36 cellular contexts compared by ENCODE assay signal in genomic region chr20:57215426-57215825, GRCh38. TPM values are rescaled to one million over a fixed set of nuclear protein-coding genes. Genes with fewer than 3 reads are reported as not detected.
"Had no signal": no experiment of that assay in that cellular context is flagged by ENCODE, and none has a peak within 500 bp of the region (broad histone marks: within the 10 kb centered on the region; RNA-seq: fewer than 3 reads in every experiment).

No MANE protein-coding gene starts in this region.

- H3K9me3 Mint-ChIP-seq: activated B cell treated with CpG ODN at 0.5 μM for 24 hours; activated CD4-positive, alpha-beta memory T cell treated with anti-CD3 and anti-CD28 coated beads for 36 hours; activated CD4-positive, alpha-beta T cell treated with anti-CD3 and anti-CD28 coated beads, Interleukin-2, amount 10 ng/mL, durations not matched to agents 24 days and 14 days; activated CD8-positive, alpha-beta T cell treated with anti-CD3 and anti-CD28 coated beads for 36 hours; activated naive CD4-positive, alpha-beta T cell treated with anti-CD3 and anti-CD28 coated beads for 36 hours; activated naive CD4-positive, alpha-beta T cell treated with anti-CD3 and anti-CD28 coated beads, Interleukin-2, amount 50 U/mL, for 72 hours; activated naive CD8-positive, alpha-beta T cell treated with anti-CD3 and anti-CD28 coated beads for 36 hours; activated T-cell treated with anti-CD3 and anti-CD28 coated beads, Interleukin-2, amount 50 U/mL, for 4 hours; activated T-cell treated with anti-CD3 and anti-CD28 coated beads, Interleukin-2, amount 50 U/mL, for 72 hours; activated T-helper 1 cell treated with anti-CD3 and anti-CD28 coated beads, Interleukin-12 subunit alpha, Interleukin-12 subunit beta, Interleukin-2, Interleukin-4 antibody, amounts not matched to agents 30 ng/mL and 10 ng/mL and 1 ng/mL, durations not matched to agents 14 hours and 24 hours and 36 hours; activated T-helper 17 cell treated with anti-CD3 and anti-CD28 coated beads, Interleukin-2, amount 50 U/mL, for 72 hours; T-helper 1 cell treated with Interleukin-12 subunit alpha and Interleukin-12 subunit beta and Interleukin-4 antibody, amounts not matched to agents 30 μg/mL and 1 μg/mL, for 36 hours; T-helper 2 cell treated with Interferon-gamma antibody and Interleukin-4, amounts not matched to agents 5 μg/mL and 100 μg/mL, for 36 hours had no signal

- H3K4me1 ChIP-seq: adrenal gland, breast epithelium had no signal

- H3K4me1 Mint-ChIP-seq: activated B cell treated with CpG ODN at 0.5 μM for 24 hours; activated CD4-positive, alpha-beta T cell treated with anti-CD3 and anti-CD28 coated beads, Interleukin-2, amount 10 ng/mL, durations not matched to agents 24 days and 14 days; activated naive CD8-positive, alpha-beta T cell treated with anti-CD3 and anti-CD28 coated beads for 36 hours; activated T-helper 17 cell treated with anti-CD3 and anti-CD28 coated beads, Interleukin-2, amount 50 U/mL, for 72 hours had no signal

- ATAC-seq: activated CD8-positive, alpha-beta T cell treated with anti-CD3 and anti-CD28 coated beads for 36 hours; activated naive CD4-positive, alpha-beta T cell treated with anti-CD3 and anti-CD28 coated beads, Interleukin-2, amount 50 U/mL, for 72 hours; activated T-cell treated with anti-CD3 and anti-CD28 coated beads, Interleukin-2, amount 50 U/mL, for 4 hours; activated T-cell treated with anti-CD3 and anti-CD28 coated beads, Interleukin-2, amount 50 U/mL, for 72 hours; activated T-helper 17 cell treated with anti-CD3 and anti-CD28 coated beads, Interleukin-2, amount 50 U/mL, for 72 hours; body of pancreas had no signal

- H3K4me3 Mint-ChIP-seq: activated B cell treated with CpG ODN at 0.5 μM for 24 hours; activated CD4-positive, alpha-beta memory T cell treated with anti-CD3 and anti-CD28 coated beads for 36 hours; activated CD4-positive, alpha-beta T cell treated with anti-CD3 and anti-CD28 coated beads, Interleukin-2, amount 10 ng/mL, durations not matched to agents 24 days and 14 days; activated CD8-positive, alpha-beta T cell treated with anti-CD3 and anti-CD28 coated beads for 36 hours; activated naive CD4-positive, alpha-beta T cell treated with anti-CD3 and anti-CD28 coated beads for 36 hours; activated naive CD8-positive, alpha-beta T cell treated with anti-CD3 and anti-CD28 coated beads for 36 hours; activated T-cell treated with anti-CD3 and anti-CD28 coated beads, Interleukin-2, amount 50 U/mL, for 4 hours; activated T-cell treated with anti-CD3 and anti-CD28 coated beads, Interleukin-2, amount 50 U/mL, for 72 hours; activated T-helper 1 cell treated with anti-CD3 and anti-CD28 coated beads, Interleukin-12 subunit alpha, Interleukin-12 subunit beta, Interleukin-2, Interleukin-4 antibody, amounts not matched to agents 30 ng/mL and 10 ng/mL and 1 ng/mL, durations not matched to agents 14 hours and 24 hours and 36 hours; activated T-helper 17 cell treated with anti-CD3 and anti-CD28 coated beads, Interleukin-2, amount 50 U/mL, for 72 hours; T-helper 1 cell treated with Interleukin-12 subunit alpha and Interleukin-12 subunit beta and Interleukin-4 antibody, amounts not matched to agents 30 μg/mL and 1 μg/mL, for 36 hours; T-helper 2 cell treated with Interferon-gamma antibody and Interleukin-4, amounts not matched to agents 5 μg/mL and 100 μg/mL, for 36 hours had no signal

- H3K27me3 ChIP-seq: adrenal gland, body of pancreas, breast epithelium had no signal

- H3K36me3 ChIP-seq: adrenal gland, brain microvascular endothelial cell, breast epithelium had no signal

- H3K4me3 ChIP-seq: adrenal gland, body of pancreas, breast epithelium had no signal

- H3K36me3 Mint-ChIP-seq: activated CD4-positive, alpha-beta memory T cell treated with anti-CD3 and anti-CD28 coated beads for 36 hours; activated naive CD4-positive, alpha-beta T cell treated with anti-CD3 and anti-CD28 coated beads, Interleukin-2, amount 50 U/mL, for 72 hours; activated naive CD8-positive, alpha-beta T cell treated with anti-CD3 and anti-CD28 coated beads for 36 hours had no signal

- H3K27ac Mint-ChIP-seq: activated B cell treated with CpG ODN at 0.5 μM for 24 hours; activated CD4-positive, alpha-beta memory T cell treated with anti-CD3 and anti-CD28 coated beads for 36 hours; activated CD4-positive, alpha-beta T cell treated with anti-CD3 and anti-CD28 coated beads, Interleukin-2, amount 10 ng/mL, durations not matched to agents 24 days and 14 days; activated CD8-positive, alpha-beta T cell treated with anti-CD3 and anti-CD28 coated beads for 36 hours; activated naive CD4-positive, alpha-beta T cell treated with anti-CD3 and anti-CD28 coated beads for 36 hours; activated naive CD4-positive, alpha-beta T cell treated with anti-CD3 and anti-CD28 coated beads, Interleukin-2, amount 50 U/mL, for 72 hours; activated naive CD8-positive, alpha-beta T cell treated with anti-CD3 and anti-CD28 coated beads for 36 hours; activated T-cell treated with anti-CD3 and anti-CD28 coated beads, Interleukin-2, amount 50 U/mL, for 72 hours; activated T-helper 1 cell treated with anti-CD3 and anti-CD28 coated beads, Interleukin-12 subunit alpha, Interleukin-12 subunit beta, Interleukin-2, Interleukin-4 antibody, amounts not matched to agents 30 ng/mL and 10 ng/mL and 1 ng/mL, durations not matched to agents 14 hours and 24 hours and 36 hours; activated T-helper 17 cell treated with anti-CD3 and anti-CD28 coated beads, Interleukin-2, amount 50 U/mL, for 72 hours; T-helper 1 cell treated with Interleukin-12 subunit alpha and Interleukin-12 subunit beta and Interleukin-4 antibody, amounts not matched to agents 30 μg/mL and 1 μg/mL, for 36 hours; T-helper 2 cell treated with Interferon-gamma antibody and Interleukin-4, amounts not matched to agents 5 μg/mL and 100 μg/mL, for 36 hours had no signal

- H3K27ac ChIP-seq: adrenal gland, body of pancreas, brain microvascular endothelial cell, breast epithelium, VCaP had no signal

- H3K9me3 ChIP-seq: adrenal gland, body of pancreas, breast epithelium had no signal

- DNase-seq: activated B cell treated with CpG ODN at 0.5 μM for 24 hours; activated CD4-positive, alpha-beta memory T cell treated with anti-CD3 and anti-CD28 coated beads for 36 hours; activated CD4-positive, alpha-beta T cell treated with anti-CD3 and anti-CD28 coated beads for 4 hours; activated CD4-positive, alpha-beta T cell treated with anti-CD3 and anti-CD28 coated beads, Interleukin-2, amount 10 ng/mL, durations not matched to agents 24 days and 14 days; activated CD4-positive, alpha-beta T cell treated with anti-CD3 and anti-CD28 coated beads, Interleukin-2, amount 50 U/mL, for 1 hour; activated CD4-positive, alpha-beta T cell treated with anti-CD3 and anti-CD28 coated beads, Interleukin-2, amount 50 U/mL, for 4 hours; activated CD4-positive, CD25-positive, alpha-beta regulatory T cell treated with anti-CD3 and anti-CD28 coated beads, Interleukin-2, amount 50 U/mL, for 72 hours; activated CD8-positive, alpha-beta memory T cell treated with anti-CD3 and anti-CD28 coated beads, Interleukin-2, amount 50 U/mL, for 4 hours; activated CD8-positive, alpha-beta T cell treated with anti-CD3 and anti-CD28 coated beads for 36 hours; activated effector memory CD4-positive, alpha-beta T cell treated with anti-CD3 and anti-CD28 coated beads, Interleukin-2, amount 50 U/mL, for 16 hours; activated gamma-delta T cell treated with Interleukin-2 at 50 U/mL for 16 hours; activated naive CD4-positive, alpha-beta T cell; activated naive CD4-positive, alpha-beta T cell treated with anti-CD3 and anti-CD28 coated beads for 36 hours; activated naive CD4-positive, alpha-beta T cell treated with anti-CD3 and anti-CD28 coated beads, Interleukin-2, amount 50 U/mL, for 16 hours; activated naive CD8-positive, alpha-beta T cell treated with anti-CD3 and anti-CD28 coated beads for 36 hours; activated T-cell treated with anti-CD3 and anti-CD28 coated beads for 4 hours; activated T-cell treated with anti-CD3 and anti-CD28 coated beads, Interleukin-2, amount 50 U/mL, for 1 hour; activated T-cell treated with anti-CD3 and anti-CD28 coated beads, Interleukin-2, amount 50 U/mL, for 4 hours; activated T-cell treated with anti-CD3 and anti-CD28 coated beads, Interleukin-2, amount 50 U/mL, for 72 hours; adrenal gland; amniotic stem cell; aorta; body of pancreas; brain microvascular endothelial cell; central memory CD4-positive, alpha-beta T cell; T-helper 1 cell; T-helper 2 cell; T-helper 9 cell had no signal

RNA-seq across cellular contexts. Expression of gene BMP7, which starts 51.0 kb away (rescaled TPM):
- total RNA-seq: activated B cell treated with CpG ODN at 0.5 μM for 24 hours; activated CD4-positive, alpha-beta memory T cell treated with anti-CD3 and anti-CD28 coated beads for 36 hours; activated CD8-positive, alpha-beta memory T cell treated with anti-CD3 and anti-CD28 coated beads for 36 hours; activated CD8-positive, alpha-beta T cell treated with anti-CD3 and anti-CD28 coated beads for 36 hours; activated naive CD4-positive, alpha-beta T cell treated with anti-CD3 and anti-CD28 coated beads for 36 hours; activated naive CD4-positive, alpha-beta T cell treated with anti-CD3 and anti-CD28 coated beads, Interleukin-2, amount 50 U/mL, for 72 hours; activated naive CD8-positive, alpha-beta T cell treated with anti-CD3 and anti-CD28 coated beads for 36 hours; activated T-helper 17 cell treated with anti-CD3 and anti-CD28 coated beads, Interleukin-2, amount 50 U/mL, for 72 hours had no signal
